ENCODE assay signal across 1 cellular context in genomic region chr13:38850868-38851626, GRCh38.
TF ChIP-seq lines count a peak whose summit lies in the region.

No MANE protein-coding gene starts in this region.

TF ChIP-seq in GM23338, 12 proteins besides CTCF, POLR2A, EP300 and RAD21 (continued from another document):
- TF ChIP-seq, protein P1, sequence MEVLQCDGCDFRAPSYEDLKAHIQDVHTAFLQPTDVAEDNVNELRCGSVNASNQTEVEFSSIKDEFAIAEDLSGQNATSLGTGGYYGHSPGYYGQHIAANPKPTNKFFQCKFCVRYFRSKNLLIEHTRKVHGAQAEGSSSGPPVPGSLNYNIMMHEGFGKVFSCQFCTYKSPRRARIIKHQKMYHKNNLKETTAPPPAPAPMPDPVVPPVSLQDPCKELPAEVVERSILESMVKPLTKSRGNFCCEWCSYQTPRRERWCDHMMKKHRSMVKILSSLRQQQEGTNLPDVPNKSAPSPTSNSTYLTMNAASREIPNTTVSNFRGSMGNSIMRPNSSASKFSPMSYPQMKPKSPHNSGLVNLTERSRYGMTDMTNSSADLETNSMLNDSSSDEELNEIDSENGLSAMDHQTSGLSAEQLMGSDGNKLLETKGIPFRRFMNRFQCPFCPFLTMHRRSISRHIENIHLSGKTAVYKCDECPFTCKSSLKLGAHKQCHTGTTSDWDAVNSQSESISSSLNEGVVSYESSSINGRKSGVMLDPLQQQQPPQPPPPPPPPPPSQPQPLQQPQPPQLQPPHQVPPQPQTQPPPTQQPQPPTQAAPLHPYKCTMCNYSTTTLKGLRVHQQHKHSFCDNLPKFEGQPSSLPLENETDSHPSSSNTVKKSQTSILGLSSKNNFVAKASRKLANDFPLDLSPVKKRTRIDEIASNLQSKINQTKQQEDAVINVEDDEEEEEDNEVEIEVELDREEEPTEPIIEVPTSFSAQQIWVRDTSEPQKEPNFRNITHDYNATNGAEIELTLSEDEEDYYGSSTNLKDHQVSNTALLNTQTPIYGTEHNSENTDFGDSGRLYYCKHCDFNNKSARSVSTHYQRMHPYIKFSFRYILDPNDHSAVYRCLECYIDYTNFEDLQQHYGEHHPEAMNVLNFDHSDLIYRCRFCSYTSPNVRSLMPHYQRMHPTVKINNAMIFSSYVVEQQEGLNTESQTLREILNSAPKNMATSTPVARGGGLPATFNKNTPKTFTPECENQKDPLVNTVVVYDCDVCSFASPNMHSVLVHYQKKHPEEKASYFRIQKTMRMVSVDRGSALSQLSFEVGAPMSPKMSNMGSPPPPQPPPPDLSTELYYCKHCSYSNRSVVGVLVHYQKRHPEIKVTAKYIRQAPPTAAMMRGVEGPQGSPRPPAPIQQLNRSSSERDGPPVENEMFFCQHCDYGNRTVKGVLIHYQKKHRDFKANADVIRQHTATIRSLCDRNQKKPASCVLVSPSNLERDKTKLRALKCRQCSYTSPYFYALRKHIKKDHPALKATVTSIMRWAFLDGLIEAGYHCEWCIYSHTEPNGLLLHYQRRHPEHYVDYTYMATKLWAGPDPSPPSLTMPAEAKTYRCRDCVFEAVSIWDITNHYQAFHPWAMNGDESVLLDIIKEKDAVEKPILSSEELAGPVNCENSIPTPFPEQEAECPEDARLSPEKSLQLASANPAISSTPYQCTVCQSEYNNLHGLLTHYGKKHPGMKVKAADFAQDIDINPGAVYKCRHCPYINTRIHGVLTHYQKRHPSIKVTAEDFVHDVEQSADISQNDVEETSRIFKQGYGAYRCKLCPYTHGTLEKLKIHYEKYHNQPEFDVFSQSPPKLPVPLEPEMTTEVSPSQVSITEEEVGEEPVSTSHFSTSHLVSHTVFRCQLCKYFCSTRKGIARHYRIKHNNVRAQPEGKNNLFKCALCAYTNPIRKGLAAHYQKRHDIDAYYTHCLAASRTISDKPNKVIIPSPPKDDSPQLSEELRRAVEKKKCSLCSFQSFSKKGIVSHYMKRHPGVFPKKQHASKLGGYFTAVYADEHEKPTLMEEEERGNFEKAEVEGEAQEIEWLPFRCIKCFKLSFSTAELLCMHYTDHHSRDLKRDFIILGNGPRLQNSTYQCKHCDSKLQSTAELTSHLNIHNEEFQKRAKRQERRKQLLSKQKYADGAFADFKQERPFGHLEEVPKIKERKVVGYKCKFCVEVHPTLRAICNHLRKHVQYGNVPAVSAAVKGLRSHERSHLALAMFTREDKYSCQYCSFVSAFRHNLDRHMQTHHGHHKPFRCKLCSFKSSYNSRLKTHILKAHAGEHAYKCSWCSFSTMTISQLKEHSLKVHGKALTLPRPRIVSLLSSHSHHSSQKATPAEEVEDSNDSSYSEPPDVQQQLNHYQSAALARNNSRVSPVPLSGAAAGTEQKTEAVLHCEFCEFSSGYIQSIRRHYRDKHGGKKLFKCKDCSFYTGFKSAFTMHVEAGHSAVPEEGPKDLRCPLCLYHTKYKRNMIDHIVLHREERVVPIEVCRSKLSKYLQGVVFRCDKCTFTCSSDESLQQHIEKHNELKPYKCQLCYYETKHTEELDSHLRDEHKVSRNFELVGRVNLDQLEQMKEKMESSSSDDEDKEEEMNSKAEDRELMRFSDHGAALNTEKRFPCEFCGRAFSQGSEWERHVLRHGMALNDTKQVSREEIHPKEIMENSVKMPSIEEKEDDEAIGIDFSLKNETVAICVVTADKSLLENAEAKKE (CRISPR knock-in tag; IDR thresholded peaks at IDR 0.05) = no peak
- TF ChIP-seq REST (IDR thresholded peaks at IDR 0.05; ENCODE audit: unreplicated experiment) = no peak
- TF ChIP-seq ETS1 (IDR thresholded peaks at IDR 0.05) = no peak
TF ChIP-seq in GM23338: peak in this region for 0.
